In the genomic region with DNA sequence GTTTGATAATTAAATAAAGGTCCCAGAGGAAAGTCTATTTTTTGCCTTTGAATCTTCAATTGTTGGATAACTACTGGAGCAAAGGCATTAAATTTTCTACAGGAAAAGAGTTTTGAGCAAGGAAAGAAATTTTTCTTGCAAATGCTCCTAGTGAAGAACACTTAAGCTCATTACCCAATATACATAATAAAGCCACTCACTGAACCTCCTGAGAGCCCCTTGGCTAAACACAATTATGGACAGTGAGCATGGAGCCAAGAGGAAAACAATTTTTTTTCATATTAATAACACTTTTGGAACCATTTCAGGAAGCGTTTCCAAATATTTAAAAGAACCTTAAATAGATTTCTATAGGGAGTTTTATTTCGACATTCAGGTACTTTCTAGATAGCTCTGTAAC, we compare ENCODE assay signal across 20 cellular contexts.
DNase-seq lines count a peak whose midpoint lies in the region; ATAC-seq and TF ChIP-seq lines count a peak whose summit lies in the region.
"Had no signal": no experiment of that assay in that cellular context is flagged by ENCODE, and none has a peak within 500 bp of the region (broad histone marks: within the 10 kb centered on the region; RNA-seq: fewer than 3 reads in every experiment).

No MANE protein-coding gene starts in this region.

- peaks cover 21% of the 10 kb centered on the region for H3K4me1 ChIP-seq in HUES64 (ENCODE audit: insufficient read depth, low read length)
- H3K4me1 ChIP-seq: A549, Caco-2 had no signal

- H3K27me3 Mint-ChIP-seq in WTC11 (ENCODE audit: low read depth), result no peaks in the 10 kb centered on the region
- H3K27me3 Mint-ChIP-seq: CD4-positive, alpha-beta T cell had no signal

- H3K36me3 Mint-ChIP-seq in WTC11, result no peaks in the 10 kb centered on the region

- peak overlapping the region; percentile 40 for H3K27ac ChIP-seq in HUES64 (ENCODE audit: low read depth, low read length)
- H3K27ac ChIP-seq: 22Rv1, A549, C4-2B had no signal

- CTCF ChIA-PET in WTC11 (lab: Charles Lee), result interaction anchor here (1.0 to 2.7 kb wide), 9 partner anchors 9 to 725 kb away, joined by 3 to 15 read pairs (median 5); no protein-coding TSS in a partner anchor

- no peaks in the 10 kb centered on the region for H3K27me3 ChIP-seq in HUES64 (ENCODE audit: insufficient read depth, low read length)

- DNase-seq in NCI-H1105 treated with DMSO at 0.1 percent for 48 hours (lab: John Stamatoyannopoulos, UW) (peak; percentile 18), NCI-H1105 (lab: John Stamatoyannopoulos, UW) (no peak), WTC11 (ENCODE audit: low spot score) (no peak), DMS 273 treated with DMSO at 0.1 percent for 48 hours (lab: John Stamatoyannopoulos, UW) (no peak), iPS-NIHi11 (ENCODE audit: low spot score) (no peak)
- DNase-seq: AML-193; Caco-2; CD4-positive, alpha-beta T cell; DMS153; DMS79; GDM1; GOT3; H7; HFFc6 had no signal

- WGBS in HUES64, result 86% methylated on average over 1 of the region's 2 CpGs

- ATAC-seq in WTC11, result peak; percentile 21; the same call in 1 of the 2 replicates
- no peak for ATAC-seq in GM21381 (IDR thresholded peaks at IDR 0.05; ENCODE audit: unreplicated experiment)
- ATAC-seq: A549, HCT116 had no signal

- H3K9ac ChIP-seq in HUES64 (ENCODE audit: low read depth, low read length), result no peak overlapping the region

- no peaks in the 10 kb centered on the region for H3K9me3 Mint-ChIP-seq in WTC11
- H3K9me3 Mint-ChIP-seq: HFFc6 had no signal

- no peak overlapping the region for H3K4me3 ChIP-seq in HUES64 (ENCODE audit: low read length)
- H3K4me3 ChIP-seq: A549 had no signal

- H3K36me3 ChIP-seq in HUES64 (ENCODE audit: insufficient read depth, low read length), result no peaks in the 10 kb centered on the region

- POLR2A ChIA-PET in WTC11 (lab: Charles Lee), result no interaction called here

- peaks cover 31% of the 10 kb centered on the region for H3K4me1 Mint-ChIP-seq in WTC11

- H3K4me3 Mint-ChIP-seq in WTC11, result no peak overlapping the region
- H3K4me3 Mint-ChIP-seq: CD4-positive, alpha-beta T cell; HFFc6 had no signal

- no peak overlapping the region for H3K27ac Mint-ChIP-seq in WTC11
- H3K27ac Mint-ChIP-seq: CD4-positive, alpha-beta T cell; HFFc6 had no signal

- H3K9me3 ChIP-seq in HUES64 (ENCODE audit: insufficient read depth, low read depth, low read length), result no peaks in the 10 kb centered on the region
- H3K9me3 ChIP-seq: A549, Caco-2 had no signal

- TF ChIP-seq CTCF in WTC11 (IDR thresholded peaks at IDR 0.05), result no peak

TF ChIP-seq in WTC11, 78 proteins besides CTCF, POLR2A, EP300 and RAD21 (continues in another document):
- no peak for TF ChIP-seq ZNF121 (CRISPR knock-in tag; IDR thresholded peaks at IDR 0.05)
- TF ChIP-seq, protein P1, sequence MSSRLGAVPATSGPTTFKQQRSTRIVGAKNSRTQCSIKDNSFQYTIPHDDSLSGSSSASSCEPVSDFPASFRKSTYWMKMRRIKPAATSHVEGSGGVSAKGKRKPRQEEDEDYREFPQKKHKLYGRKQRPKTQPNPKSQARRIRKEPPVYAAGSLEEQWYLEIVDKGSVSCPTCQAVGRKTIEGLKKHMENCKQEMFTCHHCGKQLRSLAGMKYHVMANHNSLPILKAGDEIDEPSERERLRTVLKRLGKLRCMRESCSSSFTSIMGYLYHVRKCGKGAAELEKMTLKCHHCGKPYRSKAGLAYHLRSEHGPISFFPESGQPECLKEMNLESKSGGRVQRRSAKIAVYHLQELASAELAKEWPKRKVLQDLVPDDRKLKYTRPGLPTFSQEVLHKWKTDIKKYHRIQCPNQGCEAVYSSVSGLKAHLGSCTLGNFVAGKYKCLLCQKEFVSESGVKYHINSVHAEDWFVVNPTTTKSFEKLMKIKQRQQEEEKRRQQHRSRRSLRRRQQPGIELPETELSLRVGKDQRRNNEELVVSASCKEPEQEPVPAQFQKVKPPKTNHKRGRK (CRISPR knock-in tag; IDR thresholded peaks at IDR 0.05; ENCODE audit: borderline replicate concordance), result no peak
- TF ChIP-seq HMGA2 (CRISPR knock-in tag; IDR thresholded peaks at IDR 0.05), result no peak
- TF ChIP-seq NR1H2 (CRISPR knock-in tag; IDR thresholded peaks at IDR 0.05), result no peak
- TF ChIP-seq, protein P2, sequence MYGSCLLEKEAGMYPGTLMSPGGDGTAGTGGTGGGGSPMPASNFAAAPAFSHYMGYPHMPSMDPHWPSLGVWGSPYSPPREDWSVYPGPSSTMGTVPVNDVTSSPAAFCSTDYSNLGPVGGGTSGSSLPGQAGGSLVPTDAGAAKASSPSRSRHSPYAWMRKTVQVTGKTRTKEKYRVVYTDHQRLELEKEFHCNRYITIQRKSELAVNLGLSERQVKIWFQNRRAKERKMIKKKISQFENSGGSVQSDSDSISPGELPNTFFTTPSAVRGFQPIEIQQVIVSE (CRISPR knock-in tag; IDR thresholded peaks at IDR 0.05; ENCODE audit: borderline replicate concordance), result no peak
- no peak for TF ChIP-seq ZNF416 (CRISPR knock-in tag; IDR thresholded peaks at IDR 0.05)
- TF ChIP-seq ZNF671 (CRISPR knock-in tag; IDR thresholded peaks at IDR 0.05), result no peak
- no peak for TF ChIP-seq ZNF138 (CRISPR knock-in tag; conservative IDR thresholded peaks at IDR 0.05)
- no peak for TF ChIP-seq ZNF423 (CRISPR knock-in tag; IDR thresholded peaks at IDR 0.05)
- no peak for TF ChIP-seq GTF2I (CRISPR knock-in tag; conservative IDR thresholded peaks at IDR 0.05)
- no peak for TF ChIP-seq ETV6 (CRISPR knock-in tag; IDR thresholded peaks at IDR 0.05)
- TF ChIP-seq, protein P3, sequence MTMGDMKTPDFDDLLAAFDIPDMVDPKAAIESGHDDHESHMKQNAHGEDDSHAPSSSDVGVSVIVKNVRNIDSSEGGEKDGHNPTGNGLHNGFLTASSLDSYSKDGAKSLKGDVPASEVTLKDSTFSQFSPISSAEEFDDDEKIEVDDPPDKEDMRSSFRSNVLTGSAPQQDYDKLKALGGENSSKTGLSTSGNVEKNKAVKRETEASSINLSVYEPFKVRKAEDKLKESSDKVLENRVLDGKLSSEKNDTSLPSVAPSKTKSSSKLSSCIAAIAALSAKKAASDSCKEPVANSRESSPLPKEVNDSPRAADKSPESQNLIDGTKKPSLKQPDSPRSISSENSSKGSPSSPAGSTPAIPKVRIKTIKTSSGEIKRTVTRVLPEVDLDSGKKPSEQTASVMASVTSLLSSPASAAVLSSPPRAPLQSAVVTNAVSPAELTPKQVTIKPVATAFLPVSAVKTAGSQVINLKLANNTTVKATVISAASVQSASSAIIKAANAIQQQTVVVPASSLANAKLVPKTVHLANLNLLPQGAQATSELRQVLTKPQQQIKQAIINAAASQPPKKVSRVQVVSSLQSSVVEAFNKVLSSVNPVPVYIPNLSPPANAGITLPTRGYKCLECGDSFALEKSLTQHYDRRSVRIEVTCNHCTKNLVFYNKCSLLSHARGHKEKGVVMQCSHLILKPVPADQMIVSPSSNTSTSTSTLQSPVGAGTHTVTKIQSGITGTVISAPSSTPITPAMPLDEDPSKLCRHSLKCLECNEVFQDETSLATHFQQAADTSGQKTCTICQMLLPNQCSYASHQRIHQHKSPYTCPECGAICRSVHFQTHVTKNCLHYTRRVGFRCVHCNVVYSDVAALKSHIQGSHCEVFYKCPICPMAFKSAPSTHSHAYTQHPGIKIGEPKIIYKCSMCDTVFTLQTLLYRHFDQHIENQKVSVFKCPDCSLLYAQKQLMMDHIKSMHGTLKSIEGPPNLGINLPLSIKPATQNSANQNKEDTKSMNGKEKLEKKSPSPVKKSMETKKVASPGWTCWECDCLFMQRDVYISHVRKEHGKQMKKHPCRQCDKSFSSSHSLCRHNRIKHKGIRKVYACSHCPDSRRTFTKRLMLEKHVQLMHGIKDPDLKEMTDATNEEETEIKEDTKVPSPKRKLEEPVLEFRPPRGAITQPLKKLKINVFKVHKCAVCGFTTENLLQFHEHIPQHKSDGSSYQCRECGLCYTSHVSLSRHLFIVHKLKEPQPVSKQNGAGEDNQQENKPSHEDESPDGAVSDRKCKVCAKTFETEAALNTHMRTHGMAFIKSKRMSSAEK (CRISPR knock-in tag; IDR thresholded peaks at IDR 0.05; ENCODE audit: borderline replicate concordance), result no peak
- no peak for TF ChIP-seq ZNF396 (CRISPR knock-in tag; IDR thresholded peaks at IDR 0.05; ENCODE audit: borderline replicate concordance)
- no peak for TF ChIP-seq PRRX2 (CRISPR knock-in tag; IDR thresholded peaks at IDR 0.05)
- TF ChIP-seq, protein P4, sequence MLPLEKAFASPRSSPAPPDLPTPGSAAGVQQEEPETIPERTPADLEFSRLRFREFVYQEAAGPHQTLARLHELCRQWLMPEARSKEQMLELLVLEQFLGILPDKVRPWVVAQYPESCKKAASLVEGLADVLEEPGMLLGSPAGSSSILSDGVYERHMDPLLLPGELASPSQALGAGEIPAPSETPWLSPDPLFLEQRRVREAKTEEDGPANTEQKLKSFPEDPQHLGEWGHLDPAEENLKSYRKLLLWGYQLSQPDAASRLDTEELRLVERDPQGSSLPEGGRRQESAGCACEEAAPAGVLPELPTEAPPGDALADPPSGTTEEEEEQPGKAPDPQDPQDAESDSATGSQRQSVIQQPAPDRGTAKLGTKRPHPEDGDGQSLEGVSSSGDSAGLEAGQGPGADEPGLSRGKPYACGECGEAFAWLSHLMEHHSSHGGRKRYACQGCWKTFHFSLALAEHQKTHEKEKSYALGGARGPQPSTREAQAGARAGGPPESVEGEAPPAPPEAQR (CRISPR knock-in tag; IDR thresholded peaks at IDR 0.05), result no peak
- TF ChIP-seq ZNF263 (CRISPR knock-in tag; IDR thresholded peaks at IDR 0.05; ENCODE audit: low read depth), result no peak
- TF ChIP-seq JUN (CRISPR knock-in tag; IDR thresholded peaks at IDR 0.05), result no peak
- no peak for TF ChIP-seq RELA (CRISPR knock-in tag; IDR thresholded peaks at IDR 0.05; ENCODE audit: borderline replicate concordance)
